8 cellular contexts compared by ENCODE assay signal in the genomic region with DNA sequence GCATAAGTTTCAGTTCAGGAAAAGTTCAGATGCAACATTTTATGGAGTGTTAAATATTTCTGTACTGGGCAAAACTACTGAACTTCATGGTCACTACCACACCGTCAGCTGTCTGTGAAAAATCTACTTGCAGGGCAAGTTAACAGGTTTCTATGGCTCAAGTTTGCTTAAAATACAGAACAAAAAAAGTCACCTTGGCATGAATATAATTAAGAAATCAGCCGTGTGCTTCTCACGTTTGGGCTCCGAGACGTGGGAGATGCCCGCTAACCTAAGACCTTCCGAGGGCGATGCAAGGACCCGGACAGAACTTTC. TPM values are rescaled to one million over a fixed set of nuclear protein-coding genes. Genes with fewer than 3 reads are reported as not detected.
DNase-seq lines count a peak whose midpoint lies in the region; ATAC-seq and TF ChIP-seq lines count a peak whose summit lies in the region.

No MANE protein-coding gene starts in this region.

- DNase-seq in BJ (ENCODE audit: low read depth), result no peak
- no peak for DNase-seq in HFF-Myc (ENCODE audit: extremely low read depth, low read depth)
- no peak for DNase-seq in adipocyte (ENCODE audit: low read depth)
- no peak for DNase-seq in right lobe of liver
- no peak for DNase-seq in upper lobe of right lung
- no peak for DNase-seq in ecto neural progenitor cell (ENCODE audit: low spot score)
- no peak for DNase-seq in germinal center (ENCODE audit: low spot score)
- no peak for DNase-seq in NCI-H1694 (lab: John Stamatoyannopoulos, UW)

- POLR2A ChIA-PET in BJ (lab: Charles Lee), result no interaction called here

- H3K9ac ChIP-seq in adipocyte (ENCODE audit: low read length), result peak overlapping the region; percentile 94

- intact Hi-C loops in right lobe of liver (cut with DNase I) (no loop called here), upper lobe of right lung (cut with DNase I) (no loop called here)

- 0% methylated on average over 4 of the region's 9 CpGs for WGBS in right lobe of liver (ENCODE audit: insufficient coverage, low coverage, low lambda C conversion rate, missing lambda C conversion rate)

- TF ChIP-seq POLR2A in right lobe of liver (IDR thresholded peaks at IDR 0.05), result no peak

- H3K4me1 ChIP-seq in adipocyte (ENCODE audit: control insufficient read depth, insufficient read depth, low read length) (peaks cover 42% of the 10 kb centered on the region), right lobe of liver (peaks cover 0 to 41% (median 12%) of the 10 kb centered on the region in 4 donors), upper lobe of right lung (peaks cover 43% of the 10 kb centered on the region)

- H3K4me3 ChIP-seq in BJ (ENCODE audit: low read depth, low read length) (peak overlapping the region; percentile 87), HFF-Myc (replicated peaks; ENCODE audit: low read depth, low read length) (peak overlapping the region; percentile 74), adipocyte (ENCODE audit: low read length) (peak overlapping the region; percentile 93), right lobe of liver (peak overlapping the region; percentile 58 to 76 (median 75)), upper lobe of right lung (peak overlapping the region; percentile 83)

- TF ChIP-seq CTCF in BJ (IDR thresholded peaks at IDR 0.05; ENCODE audit: insufficient read depth, low read depth, low read length), result no peak
- TF ChIP-seq CTCF in HFF-Myc (IDR thresholded peaks at IDR 0.05; ENCODE audit: low read depth, low read length, missing control alignments), result no peak
- no peak for TF ChIP-seq CTCF in right lobe of liver (IDR thresholded peaks at IDR 0.05)
- no peak for TF ChIP-seq CTCF in upper lobe of right lung (IDR thresholded peaks at IDR 0.05)

- CTCF ChIA-PET in BJ (lab: Yijun Ruan, JAX), result no interaction called here

- H3K27me3 ChIP-seq in BJ (ENCODE audit: control insufficient read depth, insufficient read depth, low read length) (no peaks in the 10 kb centered on the region), adipocyte (replicated peaks; ENCODE audit: control insufficient read depth, insufficient read depth, low read length) (no peaks in the 10 kb centered on the region), right lobe of liver (no peaks in the 10 kb centered on the region), upper lobe of right lung (no peaks in the 10 kb centered on the region)

- no peak for ATAC-seq in right lobe of liver
- ATAC-seq in upper lobe of right lung, result no peak

- no peaks in the 10 kb centered on the region for H3K36me3 ChIP-seq in BJ (ENCODE audit: control insufficient read depth, insufficient read depth, low read length)
- no peaks in the 10 kb centered on the region for H3K36me3 ChIP-seq in adipocyte (ENCODE audit: control insufficient read depth, insufficient read depth, low read length, severe bottlenecking)
- no peaks in the 10 kb centered on the region for H3K36me3 ChIP-seq in right lobe of liver
- no peaks in the 10 kb centered on the region for H3K36me3 ChIP-seq in upper lobe of right lung

- H3K27ac ChIP-seq in right lobe of liver (peak overlapping the region; percentile 72 to 93 (median 78)), upper lobe of right lung (peak overlapping the region; percentile 94)

- no peaks in the 10 kb centered on the region for H3K9me3 ChIP-seq in adipocyte (ENCODE audit: control insufficient read depth, low read length)
- no peaks in the 10 kb centered on the region for H3K9me3 ChIP-seq in right lobe of liver
- H3K9me3 ChIP-seq in upper lobe of right lung, result no peaks in the 10 kb centered on the region

RNA-seq across cellular contexts. Expression of a gene that starts 0.6 kb away (rescaled TPM):
- 7.8 and 14.5 TPM in 2 replicates for polyA plus RNA-seq in BJ (2011; rRNA removed)
- polyA minus RNA-seq in BJ (2011; rRNA and poly(A)+ RNA removed), result 10.8 and 12.1 TPM in 2 replicates
- 10 to 100 TPM; 10.8 to 57.3 (median 40.1) TPM for total RNA-seq in right lobe of liver
- 66.5 TPM for total RNA-seq in upper lobe of right lung
